32 cellular contexts compared by ENCODE assay signal in the genomic region with DNA sequence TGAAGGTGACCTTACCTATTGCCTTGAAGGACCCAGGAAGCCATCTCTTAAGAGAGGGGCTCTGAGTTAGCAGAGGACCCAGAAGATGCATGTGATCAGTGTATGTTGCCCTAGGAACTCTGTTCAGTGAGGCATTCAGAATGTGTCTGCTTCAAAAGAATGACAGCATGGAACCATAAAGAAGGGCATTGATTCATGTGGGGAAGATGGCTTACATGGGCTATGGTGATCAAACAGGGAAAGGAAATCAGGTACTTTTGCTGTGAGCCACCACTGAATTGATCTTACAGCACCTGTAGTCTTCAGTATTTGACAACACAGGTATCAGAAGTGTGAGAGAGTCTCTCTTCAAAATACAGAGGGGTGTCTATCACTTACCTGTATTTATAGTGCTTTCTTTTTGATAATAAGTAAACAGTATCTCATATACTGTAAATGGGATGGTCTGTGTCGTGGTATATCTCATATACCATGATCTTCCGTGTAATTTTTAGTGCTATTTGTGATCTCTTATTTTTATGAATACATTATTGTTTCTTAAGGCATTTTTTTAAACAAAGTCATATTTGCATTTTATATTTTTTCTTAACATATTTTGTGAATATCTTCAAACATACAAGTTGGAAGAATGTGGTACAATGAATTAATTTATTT.
"Had no signal": no experiment of that assay in that cellular context is flagged by ENCODE, and none has a peak within 500 bp of the region (broad histone marks: within the 10 kb centered on the region; RNA-seq: fewer than 3 reads in every experiment).

No MANE protein-coding gene starts in this region.

- H3K4me3 Mint-ChIP-seq: activated naive CD8-positive, alpha-beta T cell treated with anti-CD3 and anti-CD28 coated beads for 36 hours; activated T-cell treated with anti-CD3 and anti-CD28 coated beads, Interleukin-2, amount 50 U/mL, for 72 hours; nephron progenitor cell; stimulated activated memory B cell treated with anti-CD40 and anti-IgM and Interleukin-4, amounts not matched to agents 10 μg/mL and 1 μg/mL and 100 μg/mL, for 72 hours; stimulated activated naive CD8-positive, alpha-beta T cell treated with anti-CD3 and anti-CD28 coated beads, Interleukin-15, amount 100 ng/mL, for 72 hours; T-helper 1 cell treated with Interleukin-12 subunit alpha and Interleukin-12 subunit beta and Interleukin-4 antibody, amounts not matched to agents 30 μg/mL and 1 μg/mL, for 36 hours; type B pancreatic cell had no signal

- H3K4me3 ChIP-seq: adrenal gland, ascending aorta, lower lobe of right lung, mucosa of descending colon, ovary, skin epidermis had no signal

- H3K27me3 ChIP-seq: adrenal gland, ascending aorta, neutrophil, ovary had no signal

- H3K4me1 Mint-ChIP-seq: nephron progenitor cell; stimulated activated memory B cell treated with anti-CD40 and anti-IgM and Interleukin-4, amounts not matched to agents 10 μg/mL and 1 μg/mL and 100 μg/mL, for 72 hours had no signal

- H3K9me3 Mint-ChIP-seq: activated naive CD8-positive, alpha-beta T cell treated with anti-CD3 and anti-CD28 coated beads for 36 hours; activated T-cell treated with anti-CD3 and anti-CD28 coated beads, Interleukin-2, amount 50 U/mL, for 72 hours; nephron progenitor cell; stimulated activated memory B cell treated with anti-CD40 and anti-IgM and Interleukin-4, amounts not matched to agents 10 μg/mL and 1 μg/mL and 100 μg/mL, for 72 hours; stimulated activated naive CD8-positive, alpha-beta T cell treated with anti-CD3 and anti-CD28 coated beads, Interleukin-15, amount 100 ng/mL, for 72 hours; T-helper 1 cell treated with Interleukin-12 subunit alpha and Interleukin-12 subunit beta and Interleukin-4 antibody, amounts not matched to agents 30 μg/mL and 1 μg/mL, for 36 hours; type B pancreatic cell had no signal

- DNase-seq: activated CD4-positive, alpha-beta T cell treated with anti-CD3 and anti-CD28 coated beads, Interleukin-2, amount 50 U/mL, for 1 hour; activated CD4-positive, CD25-positive, alpha-beta regulatory T cell treated with anti-CD3 and anti-CD28 coated beads, Interleukin-2, amount 50 U/mL, for 72 hours; activated effector memory CD4-positive, alpha-beta T cell treated with Interleukin-2 at 50 U/mL for 16 hours; activated naive CD4-positive, alpha-beta T cell treated with Interleukin-2 at 50 U/mL for 16 hours; activated naive CD8-positive, alpha-beta T cell treated with anti-CD3 and anti-CD28 coated beads for 36 hours; activated T-cell treated with anti-CD3 and anti-CD28 coated beads for 4 hours; activated T-cell treated with anti-CD3 and anti-CD28 coated beads, Interleukin-2, amount 50 U/mL, for 72 hours; adrenal gland; caudate nucleus; foreskin fibroblast; head of caudate nucleus; hippocampal formation; kidney glomerular epithelial cell; lower lobe of right lung; mucosa of descending colon; nephron progenitor cell; ovary; stimulated activated CD4-positive, alpha-beta T cell treated with anti-CD3 and anti-CD28 coated beads, Interleukin-4, amount 100 ng/mL, for 24 hours; stimulated activated naive CD8-positive, alpha-beta T cell treated with anti-CD3 and anti-CD28 coated beads, Interleukin-15, amount 100 ng/mL, for 72 hours; substantia nigra; SW 1271; T1000 had no signal

- H3K36me3 ChIP-seq: adrenal gland, neutrophil, ovary had no signal

- H3K4me1 ChIP-seq: adrenal gland, ascending aorta, lower lobe of right lung had no signal

- H3K27ac ChIP-seq: adrenal gland, ascending aorta, lower lobe of right lung, neutrophil, ovary, skin epidermis had no signal

- H3K9me3 ChIP-seq: adrenal gland, ascending aorta, lower lobe of right lung, mucosa of descending colon, neutrophil, ovary had no signal

- H3K27me3 Mint-ChIP-seq: activated naive CD8-positive, alpha-beta T cell treated with anti-CD3 and anti-CD28 coated beads for 36 hours; progenitor cell of endocrine pancreas; stimulated activated memory B cell treated with anti-CD40 and anti-IgM and Interleukin-4, amounts not matched to agents 10 μg/mL and 1 μg/mL and 100 μg/mL, for 72 hours; stimulated activated naive CD8-positive, alpha-beta T cell treated with anti-CD3 and anti-CD28 coated beads, Interleukin-15, amount 100 ng/mL, for 72 hours; type B pancreatic cell had no signal

- ATAC-seq: activated T-cell treated with anti-CD3 and anti-CD28 coated beads, Interleukin-2, amount 50 U/mL, for 72 hours; esophagus mucosa; left lobe of liver; lower lobe of right lung; mucosa of descending colon; sciatic nerve; stimulated activated memory B cell treated with anti-CD40 and anti-IgM and Interleukin-4, amounts not matched to agents 10 μg/mL and 1 μg/mL and 100 μg/mL, for 72 hours; stimulated activated naive CD8-positive, alpha-beta T cell treated with anti-CD3 and anti-CD28 coated beads, Interleukin-15, amount 100 ng/mL, for 72 hours had no signal

- H3K27ac Mint-ChIP-seq: activated naive CD8-positive, alpha-beta T cell treated with anti-CD3 and anti-CD28 coated beads for 36 hours; progenitor cell of endocrine pancreas; stimulated activated memory B cell treated with anti-CD40 and anti-IgM and Interleukin-4, amounts not matched to agents 10 μg/mL and 1 μg/mL and 100 μg/mL, for 72 hours; T-helper 1 cell treated with Interleukin-12 subunit alpha and Interleukin-12 subunit beta and Interleukin-4 antibody, amounts not matched to agents 30 μg/mL and 1 μg/mL, for 36 hours; type B pancreatic cell had no signal
